ENCODE assay signal across 2 cellular contexts in genomic region chr12:39329015-39329414, GRCh38.
TF ChIP-seq lines count a peak whose summit lies in the region.

No MANE protein-coding gene starts in this region.

TF ChIP-seq in SK-N-SH treated with all-trans-retinoic acid at 6 μM for 48 hours, 23 proteins besides CTCF, POLR2A, EP300 and RAD21 (continued from another document):
- TF ChIP-seq, protein P1, sequence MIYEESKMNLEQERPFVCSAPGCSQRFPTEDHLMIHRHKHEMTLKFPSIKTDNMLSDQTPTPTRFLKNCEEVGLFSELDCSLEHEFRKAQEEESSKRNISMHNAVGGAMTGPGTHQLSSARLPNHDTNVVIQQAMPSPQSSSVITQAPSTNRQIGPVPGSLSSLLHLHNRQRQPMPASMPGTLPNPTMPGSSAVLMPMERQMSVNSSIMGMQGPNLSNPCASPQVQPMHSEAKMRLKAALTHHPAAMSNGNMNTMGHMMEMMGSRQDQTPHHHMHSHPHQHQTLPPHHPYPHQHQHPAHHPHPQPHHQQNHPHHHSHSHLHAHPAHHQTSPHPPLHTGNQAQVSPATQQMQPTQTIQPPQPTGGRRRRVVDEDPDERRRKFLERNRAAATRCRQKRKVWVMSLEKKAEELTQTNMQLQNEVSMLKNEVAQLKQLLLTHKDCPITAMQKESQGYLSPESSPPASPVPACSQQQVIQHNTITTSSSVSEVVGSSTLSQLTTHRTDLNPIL (CRISPR knock-in tag; IDR thresholded peaks at IDR 0.05; ENCODE audit: low read depth) = no peak
- no peak for TF ChIP-seq TOX (CRISPR knock-in tag; IDR thresholded peaks at IDR 0.05; ENCODE audit: borderline replicate concordance)
- TF ChIP-seq ZNF565 (CRISPR knock-in tag; conservative IDR thresholded peaks at IDR 0.05; ENCODE audit: low read depth) = no peak
- no peak for TF ChIP-seq RARB (CRISPR knock-in tag; IDR thresholded peaks at IDR 0.05)
- TF ChIP-seq ESRRG (CRISPR knock-in tag; IDR thresholded peaks at IDR 0.05) = no peak
- TF ChIP-seq ZNF70 (CRISPR knock-in tag; IDR thresholded peaks at IDR 0.05) = no peak
- TF ChIP-seq ZFP3 (CRISPR knock-in tag; IDR thresholded peaks at IDR 0.05) = no peak
- TF ChIP-seq CSDC2 (CRISPR knock-in tag; IDR thresholded peaks at IDR 0.05) = no peak
- no peak for TF ChIP-seq PPARA (CRISPR knock-in tag; IDR thresholded peaks at IDR 0.05; ENCODE audit: borderline replicate concordance)
- no peak for TF ChIP-seq ZFP30 (CRISPR knock-in tag; IDR thresholded peaks at IDR 0.05)
- no peak for TF ChIP-seq OSR1 (CRISPR knock-in tag; IDR thresholded peaks at IDR 0.05)
- TF ChIP-seq BACH2 (CRISPR knock-in tag; IDR thresholded peaks at IDR 0.05; ENCODE audit: borderline replicate concordance) = no peak

TF ChIP-seq in SK-N-SH, 30 proteins besides CTCF, POLR2A, EP300 and RAD21 (continued from another document):
- TF ChIP-seq, protein P2, sequence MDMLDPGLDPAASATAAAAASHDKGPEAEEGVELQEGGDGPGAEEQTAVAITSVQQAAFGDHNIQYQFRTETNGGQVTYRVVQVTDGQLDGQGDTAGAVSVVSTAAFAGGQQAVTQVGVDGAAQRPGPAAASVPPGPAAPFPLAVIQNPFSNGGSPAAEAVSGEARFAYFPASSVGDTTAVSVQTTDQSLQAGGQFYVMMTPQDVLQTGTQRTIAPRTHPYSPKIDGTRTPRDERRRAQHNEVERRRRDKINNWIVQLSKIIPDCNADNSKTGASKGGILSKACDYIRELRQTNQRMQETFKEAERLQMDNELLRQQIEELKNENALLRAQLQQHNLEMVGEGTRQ (IDR thresholded peaks at IDR 0.05; ENCODE audit: borderline replicate concordance, low read depth, low read length) = no peak
- TF ChIP-seq, protein P3, sequence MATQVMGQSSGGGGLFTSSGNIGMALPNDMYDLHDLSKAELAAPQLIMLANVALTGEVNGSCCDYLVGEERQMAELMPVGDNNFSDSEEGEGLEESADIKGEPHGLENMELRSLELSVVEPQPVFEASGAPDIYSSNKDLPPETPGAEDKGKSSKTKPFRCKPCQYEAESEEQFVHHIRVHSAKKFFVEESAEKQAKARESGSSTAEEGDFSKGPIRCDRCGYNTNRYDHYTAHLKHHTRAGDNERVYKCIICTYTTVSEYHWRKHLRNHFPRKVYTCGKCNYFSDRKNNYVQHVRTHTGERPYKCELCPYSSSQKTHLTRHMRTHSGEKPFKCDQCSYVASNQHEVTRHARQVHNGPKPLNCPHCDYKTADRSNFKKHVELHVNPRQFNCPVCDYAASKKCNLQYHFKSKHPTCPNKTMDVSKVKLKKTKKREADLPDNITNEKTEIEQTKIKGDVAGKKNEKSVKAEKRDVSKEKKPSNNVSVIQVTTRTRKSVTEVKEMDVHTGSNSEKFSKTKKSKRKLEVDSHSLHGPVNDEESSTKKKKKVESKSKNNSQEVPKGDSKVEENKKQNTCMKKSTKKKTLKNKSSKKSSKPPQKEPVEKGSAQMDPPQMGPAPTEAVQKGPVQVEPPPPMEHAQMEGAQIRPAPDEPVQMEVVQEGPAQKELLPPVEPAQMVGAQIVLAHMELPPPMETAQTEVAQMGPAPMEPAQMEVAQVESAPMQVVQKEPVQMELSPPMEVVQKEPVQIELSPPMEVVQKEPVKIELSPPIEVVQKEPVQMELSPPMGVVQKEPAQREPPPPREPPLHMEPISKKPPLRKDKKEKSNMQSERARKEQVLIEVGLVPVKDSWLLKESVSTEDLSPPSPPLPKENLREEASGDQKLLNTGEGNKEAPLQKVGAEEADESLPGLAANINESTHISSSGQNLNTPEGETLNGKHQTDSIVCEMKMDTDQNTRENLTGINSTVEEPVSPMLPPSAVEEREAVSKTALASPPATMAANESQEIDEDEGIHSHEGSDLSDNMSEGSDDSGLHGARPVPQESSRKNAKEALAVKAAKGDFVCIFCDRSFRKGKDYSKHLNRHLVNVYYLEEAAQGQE (IDR thresholded peaks at IDR 0.05; ENCODE audit: low read depth, low read length) = no peak
- TF ChIP-seq RCOR1 (IDR thresholded peaks at IDR 0.05; ENCODE audit: low read length) (no peak), EZH2phosphoT487 (IDR thresholded peaks at IDR 0.05; ENCODE audit: borderline replicate concordance, low read depth) (no peak), TEAD4 (IDR thresholded peaks at IDR 0.05; ENCODE audit: borderline replicate concordance, insufficient read depth) (no peak), TCF12 (IDR thresholded peaks at IDR 0.05) (no peak), SMC3 (IDR thresholded peaks at IDR 0.05; ENCODE audit: low read depth, low read length) (no peak)
